ENCODE assay signal across 22 cellular contexts in the genomic region with DNA sequence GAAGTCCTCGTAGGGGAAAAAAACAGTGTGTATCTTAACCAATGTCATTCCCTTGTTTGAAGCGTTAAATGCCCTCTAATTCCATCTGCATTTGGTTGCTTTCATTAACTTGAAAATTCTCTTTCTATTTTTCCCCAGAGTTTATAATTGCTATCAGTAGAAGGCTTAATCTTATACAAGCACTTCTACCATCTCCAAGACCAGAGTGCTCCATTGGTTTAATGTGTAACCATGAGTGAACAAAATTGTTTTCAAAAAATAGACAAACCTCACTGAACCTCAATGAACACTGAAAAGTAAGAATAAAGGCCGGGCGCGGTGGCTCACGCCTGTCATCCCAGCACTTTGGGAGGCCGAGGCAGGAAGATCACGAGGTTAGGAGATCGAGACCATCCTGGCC.
"Had no signal": no experiment of that assay in that cellular context is flagged by ENCODE, and none has a peak within 500 bp of the region (broad histone marks: within the 10 kb centered on the region; RNA-seq: fewer than 3 reads in every experiment).

No MANE protein-coding gene starts in this region.

- H3K4me1 Mint-ChIP-seq: IgD-negative memory B cell had no signal

- DNase-seq: Kasumi-1, MM.1S, NCI-H1092 treated with DMSO at 0.1 percent for 48 hours, NCI-H1436, NCI-H187, NCI-H2029, NCI-H2081 treated with DMSO at 0.1 percent for 48 hours, NCI-H2171, NCI-H226, NCI-H446, NCI-H510A, NCI-H524 treated with DMSO at 0.1 percent for 48 hours, NCI-H69, NCI-H774, RPMI8226, SHP77 treated with DMSO at 0.1 percent for 48 hours, SJCRH30 had no signal

- H3K4me3 ChIP-seq: K562, SJCRH30 had no signal

- ATAC-seq: K562, SK-N-SH treated with all-trans-retinoic acid at 6 μM for 48 hours had no signal

- H3K27me3 ChIP-seq: SJCRH30 had no signal

- H3K27ac ChIP-seq: HL-60, KMS-11, SJCRH30 had no signal

- H3K4me3 Mint-ChIP-seq: IgD-negative memory B cell had no signal

- H3K4me1 ChIP-seq: SJCRH30 had no signal

- H3K27me3 Mint-ChIP-seq: IgD-negative memory B cell had no signal

- H3K36me3 ChIP-seq: SJCRH30 had no signal

- H3K4me2 ChIP-seq: KMS-11 had no signal

- H3K9me3 ChIP-seq: SJCRH30 had no signal

- H3K27ac Mint-ChIP-seq: IgD-negative memory B cell had no signal
